8 cellular contexts compared by ENCODE assay signal in genomic region chr13:79392882-79393563, GRCh38. TPM values are rescaled to one million over a fixed set of nuclear protein-coding genes. Genes with fewer than 3 reads are reported as not detected.
DNase-seq lines count a peak whose midpoint lies in the region; TF ChIP-seq lines count a peak whose summit lies in the region.

No MANE protein-coding gene starts in this region.

- peaks cover 0 to 21% of the 10 kb centered on the region in 2 donors for H3K36me3 ChIP-seq in vagina
- no peaks in the 10 kb centered on the region for H3K36me3 ChIP-seq in testis (ENCODE audit: low read depth, missing control alignments)

- H3K4me3 ChIP-seq in vagina (no peak overlapping the region), testis (no peak overlapping the region)

- H3K4me1 Mint-ChIP-seq in HFFc6 (ENCODE audit: low read depth), result peaks cover 31% of the 10 kb centered on the region

- intact Hi-C loops in vagina (cut with DNase I), result no loop called here
- intact Hi-C loops in testis (cut with DNase I; ENCODE audit: low total_unique reads), result no loop called here

- no peaks in the 10 kb centered on the region for H3K27me3 ChIP-seq in vagina
- no peaks in the 10 kb centered on the region for H3K27me3 ChIP-seq in testis

- H3K9me3 Mint-ChIP-seq in HFFc6, result peaks cover 18% of the 10 kb centered on the region

- WGBS in testis, 2 donors, result 88 to 92% methylated on average over 6 of the region's 6 CpGs

- H3K36me3 Mint-ChIP-seq in HFFc6 (ENCODE audit: low read depth), result peaks cover 38% of the 10 kb centered on the region

- no peaks in the 10 kb centered on the region; the same call in 1 of the 2 replicates for H3K27me3 Mint-ChIP-seq in HFFc6 (ENCODE audit: insufficient read depth)

- no peaks in the 10 kb centered on the region for H3K9me3 ChIP-seq in vagina
- H3K9me3 ChIP-seq in testis, result no peaks in the 10 kb centered on the region

- peak; percentile 26 for DNase-seq in NOMO-1 treated with DMSO at 0.1 percent for 48 hours (lab: John Stamatoyannopoulos, UW; ENCODE audit: unreplicated experiment)
- no peak for DNase-seq in NOMO-1 treated with dmso at 0.1 percent for 144 hours (lab: John Stamatoyannopoulos, UW; ENCODE audit: unreplicated experiment)
- peak; percentile 72 for DNase-seq in HFFc6
- DNase-seq in NCI-H2171 treated with DMSO at 0.1 percent for 48 hours (lab: John Stamatoyannopoulos, UW), result peak; percentile 47
- DNase-seq in dermis blood vessel endothelial cell, result peak; percentile 47
- DNase-seq in stromal cell of bone marrow (ENCODE audit: low read depth), result peak; percentile 34
- no peak for DNase-seq in vagina (ENCODE audit: extremely low spot score in 2 of 2)
- DNase-seq in testis, result no peak

- TF ChIP-seq POLR2A in vagina (IDR thresholded peaks at IDR 0.05) (no peak), testis (IDR thresholded peaks at IDR 0.05) (no peak)

- H3K4me3 Mint-ChIP-seq in HFFc6, result peak overlapping the region; percentile 41

- H3K4me1 ChIP-seq in vagina (peaks cover 30% of the 10 kb centered on the region), testis (no peaks in the 10 kb centered on the region)

- TF ChIP-seq CTCF in HFFc6 (IDR thresholded peaks at IDR 0.05) (no peak), vagina (IDR thresholded peaks at IDR 0.05) (no peak), testis (IDR thresholded peaks at IDR 0.05) (no peak)

- H3K27ac ChIP-seq in vagina (no peak overlapping the region), testis (no peak overlapping the region)

- H3K27ac Mint-ChIP-seq in HFFc6, result peak overlapping the region; percentile 40

RNA-seq across cellular contexts. Expression of gene RBM26, which starts 13.0 kb away (rescaled TPM):
- total RNA-seq in HFFc6 (2021; fragmentation: NEBNext Ultra II Directional; extraction: Animal tissue kit (Norgen Biotek cat#: 25700)), result 10 to 100 TPM; 28.5 to 37.6 (median 33.3) TPM
- total RNA-seq in dermis blood vessel endothelial cell, result 25.2 and 26.9 TPM in 2 replicates
- total RNA-seq in vagina, result 29.0 TPM
- total RNA-seq in testis, result 10 to 100 TPM; 66.1 to 67.5 TPM
- polyA plus RNA-seq in testis (ENCODE audit: insufficient read depth, low read depth, low replicate concordance), result 37.6 TPM

Comparison
In these comparisons a context has a peak if more than half of its experiments do, and no peak if none do; other contexts are left out.
1. DNase-seq: peak in NOMO-1 treated with DMSO at 0.1 percent for 48 hours (single experiment), HFFc6 (single experiment), NCI-H2171 treated with DMSO at 0.1 percent for 48 hours (single experiment), dermis blood vessel endothelial cell (single experiment) and stromal cell of bone marrow (single experiment); none in NOMO-1 treated with dmso at 0.1 percent for 144 hours (single experiment), vagina (0 of 2) and testis (single experiment).